ENCODE assay signal across 17 cellular contexts in the genomic region with DNA sequence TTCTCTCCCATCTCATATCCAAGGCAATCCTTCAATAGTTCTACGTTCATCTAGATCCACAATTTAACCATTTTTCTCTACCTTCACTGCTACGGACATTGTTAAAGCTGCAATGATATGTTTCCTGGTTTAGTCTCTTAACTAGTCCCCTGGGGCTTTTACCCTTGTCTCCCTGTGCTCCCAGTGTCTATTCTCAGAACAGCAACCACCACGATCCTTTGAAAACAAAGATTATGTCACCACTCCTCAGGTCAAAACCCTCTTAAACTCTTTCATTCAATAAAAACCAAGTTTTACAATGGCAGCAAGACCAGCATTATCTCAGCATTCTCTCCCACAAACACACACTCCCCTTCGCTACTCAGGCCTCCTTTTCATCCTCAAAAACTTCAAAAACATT.
"Had no signal": no experiment of that assay in that cellular context is flagged by ENCODE, and none has a peak within 500 bp of the region (broad histone marks: within the 10 kb centered on the region; RNA-seq: fewer than 3 reads in every experiment).

No MANE protein-coding gene starts in this region.

- H3K27me3 Mint-ChIP-seq: activated CD8-positive, alpha-beta memory T cell treated with anti-CD3 and anti-CD28 coated beads, Interleukin-2, amount 10 ng/mL, durations not matched to agents 7 days and 5 days; stimulated activated memory B cell treated with anti-CD40 and anti-IgM and Interleukin-4, amounts not matched to agents 10 μg/mL and 1 μg/mL and 100 μg/mL, for 72 hours had no signal

- H3K27ac ChIP-seq: adrenal gland, cardiac muscle cell, dorsolateral prefrontal cortex, tibial artery had no signal

- H3K27ac Mint-ChIP-seq: activated CD8-positive, alpha-beta memory T cell treated with anti-CD3 and anti-CD28 coated beads, Interleukin-2, amount 10 ng/mL, durations not matched to agents 7 days and 5 days; stimulated activated memory B cell treated with anti-CD40 and anti-IgM and Interleukin-4, amounts not matched to agents 10 μg/mL and 1 μg/mL and 100 μg/mL, for 72 hours had no signal

- H3K4me1 Mint-ChIP-seq: activated CD8-positive, alpha-beta memory T cell treated with anti-CD3 and anti-CD28 coated beads, Interleukin-2, amount 10 ng/mL, durations not matched to agents 7 days and 5 days; stimulated activated memory B cell treated with anti-CD40 and anti-IgM and Interleukin-4, amounts not matched to agents 10 μg/mL and 1 μg/mL and 100 μg/mL, for 72 hours had no signal

- H3K36me3 Mint-ChIP-seq: activated CD8-positive, alpha-beta memory T cell treated with anti-CD3 and anti-CD28 coated beads, Interleukin-2, amount 10 ng/mL, durations not matched to agents 7 days and 5 days; stimulated activated memory B cell treated with anti-CD40 and anti-IgM and Interleukin-4, amounts not matched to agents 10 μg/mL and 1 μg/mL and 100 μg/mL, for 72 hours had no signal

- H3K4me3 Mint-ChIP-seq: activated CD8-positive, alpha-beta memory T cell treated with anti-CD3 and anti-CD28 coated beads, Interleukin-2, amount 10 ng/mL, durations not matched to agents 7 days and 5 days; stimulated activated memory B cell treated with anti-CD40 and anti-IgM and Interleukin-4, amounts not matched to agents 10 μg/mL and 1 μg/mL and 100 μg/mL, for 72 hours had no signal

- H3K36me3 ChIP-seq: adrenal gland, cardiac muscle cell, tibial artery had no signal

- H3K4me3 ChIP-seq: adrenal gland, cardiac muscle cell, dorsolateral prefrontal cortex, tibial artery had no signal

- DNase-seq: activated CD4-positive, alpha-beta T cell treated with anti-CD3 and anti-CD28 coated beads for 1 hour; activated CD4-positive, alpha-beta T cell treated with anti-CD3 and anti-CD28 coated beads, Interleukin-2, amount 50 U/mL, for 48 hours; activated CD8-positive, alpha-beta memory T cell treated with anti-CD3 and anti-CD28 coated beads, Interleukin-2, amount 10 ng/mL, durations not matched to agents 7 days and 5 days; activated naive CD4-positive, alpha-beta T cell treated with anti-CD3 and anti-CD28 coated beads, Interleukin-2, amount 50 U/mL, for 16 hours; activated T-cell treated with anti-CD3 and anti-CD28 coated beads, Interleukin-2, amount 50 U/mL, for 1 hour; adrenal gland; dorsolateral prefrontal cortex; posterior cingulate gyrus; retina; stimulated activated CD4-positive, alpha-beta T cell treated with anti-CD3 and anti-CD28 coated beads, Interleukin-12 subunit alpha, Interleukin-12 subunit beta, amount 100 ng/mL, for 4 hours; stimulated activated CD4-positive, alpha-beta T cell treated with anti-CD3 and anti-CD28 coated beads, Interleukin-2, amount 100 ng/mL, for 24 hours; T-helper 9 cell; tibial artery had no signal

- H3K27me3 ChIP-seq: adrenal gland, cardiac muscle cell, dorsolateral prefrontal cortex, tibial artery had no signal

- H3K4me1 ChIP-seq: adrenal gland, tibial artery had no signal

- ATAC-seq: activated CD8-positive, alpha-beta memory T cell treated with anti-CD3 and anti-CD28 coated beads, Interleukin-2, amount 10 ng/mL, durations not matched to agents 7 days and 5 days; esophagus mucosa; left lobe of liver; stimulated activated memory B cell treated with anti-CD40 and anti-IgM and Interleukin-4, amounts not matched to agents 10 μg/mL and 1 μg/mL and 100 μg/mL, for 72 hours had no signal

- H3K9me3 ChIP-seq: adrenal gland, tibial artery had no signal
